17 cellular contexts compared by ENCODE assay signal in genomic region chr10:122421747-122422146, GRCh38. TPM values are rescaled to one million over a fixed set of nuclear protein-coding genes. Genes with fewer than 3 reads are reported as not detected.
DNase-seq lines count a peak whose midpoint lies in the region; ATAC-seq and TF ChIP-seq lines count a peak whose summit lies in the region.
"Had no signal": no experiment of that assay in that cellular context is flagged by ENCODE, and none has a peak within 500 bp of the region (broad histone marks: within the 10 kb centered on the region; RNA-seq: fewer than 3 reads in every experiment).

No MANE protein-coding gene starts in this region.

- no peak overlapping the region for H3K4me3 Mint-ChIP-seq in activated CD8-positive, alpha-beta memory T cell treated with anti-CD3 and anti-CD28 coated beads, Interleukin-2, amount 10 ng/mL, durations not matched to agents 7 days and 5 days
- H3K4me3 Mint-ChIP-seq in osteocyte (ENCODE audit: unreplicated experiment): no peak overlapping the region
- H3K4me3 Mint-ChIP-seq in stimulated activated memory B cell treated with anti-CD40 and anti-IgM and Interleukin-4, amounts not matched to agents 10 μg/mL and 1 μg/mL and 100 μg/mL, for 72 hours: no peak overlapping the region
- H3K4me3 Mint-ChIP-seq: nephron had no signal

- H3K36me3 ChIP-seq in RWPE2 (ENCODE audit: low read depth) (peaks cover 67% of the 10 kb centered on the region), testis (ENCODE audit: low read depth, missing control alignments) (no peaks in the 10 kb centered on the region)

- H3K27me3 Mint-ChIP-seq in activated CD8-positive, alpha-beta memory T cell treated with anti-CD3 and anti-CD28 coated beads, Interleukin-2, amount 10 ng/mL, durations not matched to agents 7 days and 5 days: no peaks in the 10 kb centered on the region
- H3K27me3 Mint-ChIP-seq in osteocyte (ENCODE audit: unreplicated experiment): no peaks in the 10 kb centered on the region
- H3K27me3 Mint-ChIP-seq in stimulated activated memory B cell treated with anti-CD40 and anti-IgM and Interleukin-4, amounts not matched to agents 10 μg/mL and 1 μg/mL and 100 μg/mL, for 72 hours: no peaks in the 10 kb centered on the region

- H3K27ac ChIP-seq in RWPE2 (ENCODE audit: poor library complexity, severe bottlenecking) (peak overlapping the region; percentile 86), dorsolateral prefrontal cortex (peak overlapping the region in 38 of 59 donors; percentile 6 to 84 (median 61)), testis (no peak overlapping the region)
- H3K27ac ChIP-seq: psoas muscle, vagina had no signal

- no peaks in the 10 kb centered on the region for H3K9me3 ChIP-seq in RWPE2 (ENCODE audit: severe bottlenecking)
- H3K9me3 ChIP-seq in testis: no peaks in the 10 kb centered on the region
- H3K9me3 ChIP-seq: psoas muscle, vagina had no signal

- CTCF ChIA-PET in activated CD8-positive, alpha-beta memory T cell treated with anti-CD3 and anti-CD28 coated beads, Interleukin-2, amount 10 ng/mL, durations not matched to agents 7 days and 5 days (lab: Charles Lee): interaction anchor here (0.6 to 3.2 kb wide), 3 partner anchors 17 to 79 kb away, joined by 3 to 9 read pairs (median 5); partner anchors contain the start of gene PLEKHA1

- TF ChIP-seq POLR2A in testis (IDR thresholded peaks at IDR 0.05): no peak

- H3K36me3 Mint-ChIP-seq in activated CD8-positive, alpha-beta memory T cell treated with anti-CD3 and anti-CD28 coated beads, Interleukin-2, amount 10 ng/mL, durations not matched to agents 7 days and 5 days: peaks cover 13% of the 10 kb centered on the region
- peaks cover 58% of the 10 kb centered on the region for H3K36me3 Mint-ChIP-seq in osteocyte (ENCODE audit: unreplicated experiment)
- H3K36me3 Mint-ChIP-seq in stimulated activated memory B cell treated with anti-CD40 and anti-IgM and Interleukin-4, amounts not matched to agents 10 μg/mL and 1 μg/mL and 100 μg/mL, for 72 hours: peaks cover 23% of the 10 kb centered on the region

- peaks cover 32% of the 10 kb centered on the region for H3K4me1 Mint-ChIP-seq in activated CD8-positive, alpha-beta memory T cell treated with anti-CD3 and anti-CD28 coated beads, Interleukin-2, amount 10 ng/mL, durations not matched to agents 7 days and 5 days
- H3K4me1 Mint-ChIP-seq in osteocyte (ENCODE audit: unreplicated experiment): peaks cover 40% of the 10 kb centered on the region
- H3K4me1 Mint-ChIP-seq in stimulated activated memory B cell treated with anti-CD40 and anti-IgM and Interleukin-4, amounts not matched to agents 10 μg/mL and 1 μg/mL and 100 μg/mL, for 72 hours: peaks cover 1% of the 10 kb centered on the region

- H3K9me3 Mint-ChIP-seq in activated CD8-positive, alpha-beta memory T cell treated with anti-CD3 and anti-CD28 coated beads, Interleukin-2, amount 10 ng/mL, durations not matched to agents 7 days and 5 days (ENCODE audit: low read depth): no peaks in the 10 kb centered on the region
- no peaks in the 10 kb centered on the region for H3K9me3 Mint-ChIP-seq in osteocyte (ENCODE audit: unreplicated experiment)
- peaks cover 3% of the 10 kb centered on the region for H3K9me3 Mint-ChIP-seq in stimulated activated memory B cell treated with anti-CD40 and anti-IgM and Interleukin-4, amounts not matched to agents 10 μg/mL and 1 μg/mL and 100 μg/mL, for 72 hours
- H3K9me3 Mint-ChIP-seq: nephron had no signal

- TF ChIP-seq CTCF in RWPE2 (IDR thresholded peaks at IDR 0.05; ENCODE audit: poor library complexity, severe bottlenecking) (no peak), dorsolateral prefrontal cortex (IDR thresholded peaks at IDR 0.05 in 54 of 56, conservative IDR thresholded peaks at IDR 0.05 in 2 of 56; ENCODE audit: low read depth in 1 of 56, partially characterized antibody in 56 of 56) (no peak), osteocyte (IDR thresholded peaks at IDR 0.05) (no peak), testis (IDR thresholded peaks at IDR 0.05) (no peak)

- intact Hi-C loops in dorsolateral prefrontal cortex (cut with DNase I) (no loop called here), testis (cut with DNase I; ENCODE audit: low total_unique reads) (no loop called here)

- peak overlapping the region; percentile 45 for H3K27ac Mint-ChIP-seq in activated CD8-positive, alpha-beta memory T cell treated with anti-CD3 and anti-CD28 coated beads, Interleukin-2, amount 10 ng/mL, durations not matched to agents 7 days and 5 days
- H3K27ac Mint-ChIP-seq in osteocyte (ENCODE audit: unreplicated experiment): peak overlapping the region; percentile 35
- no peak overlapping the region for H3K27ac Mint-ChIP-seq in stimulated activated memory B cell treated with anti-CD40 and anti-IgM and Interleukin-4, amounts not matched to agents 10 μg/mL and 1 μg/mL and 100 μg/mL, for 72 hours
- H3K27ac Mint-ChIP-seq: nephron had no signal

- H3K4me1 ChIP-seq in RWPE2 (ENCODE audit: insufficient read depth, poor library complexity, severe bottlenecking) (peaks cover 25% of the 10 kb centered on the region), testis (no peaks in the 10 kb centered on the region)
- H3K4me1 ChIP-seq: psoas muscle had no signal

- H3K27me3 ChIP-seq in RWPE2 (ENCODE audit: insufficient read depth, poor library complexity, severe bottlenecking) (no peaks in the 10 kb centered on the region), dorsolateral prefrontal cortex (no peaks in the 10 kb centered on the region), testis (no peaks in the 10 kb centered on the region)
- H3K27me3 ChIP-seq: vagina had no signal

- ATAC-seq in activated CD8-positive, alpha-beta memory T cell treated with anti-CD3 and anti-CD28 coated beads, Interleukin-2, amount 10 ng/mL, durations not matched to agents 7 days and 5 days: no peak
- ATAC-seq in RWPE2 (ENCODE audit: low read depth): no peak
- no peak for ATAC-seq in stimulated activated memory B cell treated with anti-CD40 and anti-IgM and Interleukin-4, amounts not matched to agents 10 μg/mL and 1 μg/mL and 100 μg/mL, for 72 hours
- ATAC-seq in HG02571 (IDR thresholded peaks at IDR 0.05; ENCODE audit: unreplicated experiment): no peak
- ATAC-seq: K562, psoas muscle had no signal

- no peak for DNase-seq in activated CD8-positive, alpha-beta memory T cell treated with anti-CD3 and anti-CD28 coated beads, Interleukin-2, amount 10 ng/mL, durations not matched to agents 7 days and 5 days
- no peak for DNase-seq in activated CD8-positive, alpha-beta memory T cell treated with anti-CD3 and anti-CD28 coated beads, Interleukin-2, amount 50 U/mL, for 48 hours
- DNase-seq in RWPE2 (ENCODE audit: low spot score): no peak
- DNase-seq in dorsolateral prefrontal cortex: no peak
- DNase-seq in osteocyte (ENCODE audit: extremely low spot score, unreplicated experiment): no peak
- DNase-seq in testis: no peak
- DNase-seq: cerebellar nuclear complex, NCI-H1105 treated with DMSO at 0.1 percent for 48 hours, psoas muscle, T-helper 1 cell had no signal

- H3K4me3 ChIP-seq in RWPE2 (ENCODE audit: severe bottlenecking) (no peak overlapping the region), dorsolateral prefrontal cortex (no peak overlapping the region), testis (no peak overlapping the region)
- H3K4me3 ChIP-seq: K562, lung, psoas muscle, vagina had no signal

RNA-seq across cellular contexts. Expression of gene ARMS2, which starts 32.7 kb away (rescaled TPM):
- not detected for total RNA-seq in activated CD8-positive, alpha-beta memory T cell treated with anti-CD3 and anti-CD28 coated beads, Interleukin-2, amount 10 ng/mL, durations not matched to agents 7 days and 5 days
- 1 to 10 TPM in 1 of 120 experiments, under 1 TPM in 8, not detected in 111; 0.63 to 2.1 (median 0.83) TPM for total RNA-seq in dorsolateral prefrontal cortex
- total RNA-seq in osteocyte: not detected in 2 replicates
- 1 to 10 TPM in 1 of 2 donors, not detected in 1; 1.4 TPM for total RNA-seq in testis
- 2.3 TPM for polyA plus RNA-seq in testis (ENCODE audit: insufficient read depth, low read depth, low replicate concordance)
- total RNA-seq: K562, lung, psoas muscle, RPMI7951, vagina had no signal
- polyA plus RNA-seq: K562, lung had no signal

RNA-seq across cellular contexts. Expression of gene HTRA1, which starts 39.6 kb away (rescaled TPM):
- total RNA-seq in activated CD8-positive, alpha-beta memory T cell treated with anti-CD3 and anti-CD28 coated beads, Interleukin-2, amount 10 ng/mL, durations not matched to agents 7 days and 5 days: not detected
- total RNA-seq in dorsolateral prefrontal cortex (100 to 1,000 TPM; 154 to 492 (median 263) TPM), osteocyte (1,546 and 1,638 TPM in 2 replicates), testis (10 to 100 TPM; 21.3 to 27.3 TPM)
- 105 TPM for polyA plus RNA-seq in testis (ENCODE audit: insufficient read depth, low read depth, low replicate concordance)

RNA-seq across cellular contexts. Expression of gene PLEKHA1, which starts 47.2 kb away (rescaled TPM):
- 1 to 10 TPM; 5.3 to 7.2 TPM for total RNA-seq in activated CD8-positive, alpha-beta memory T cell treated with anti-CD3 and anti-CD28 coated beads, Interleukin-2, amount 10 ng/mL, durations not matched to agents 7 days and 5 days
- total RNA-seq in dorsolateral prefrontal cortex (100 to 1,000 TPM in 89 of 120 experiments, 10 to 100 TPM in 31; 60.2 to 156 (median 112) TPM), osteocyte (62.8 and 66.9 TPM in 2 replicates), testis (10 to 100 TPM; 27.6 to 35.7 TPM)
- polyA plus RNA-seq in testis (ENCODE audit: insufficient read depth, low read depth, low replicate concordance): 66.6 TPM

Comparison
In these comparisons a context has a peak if more than half of its experiments do, and no peak if none do; other contexts are left out.
1. H3K27ac ChIP-seq: peak in RWPE2 (single experiment) and dorsolateral prefrontal cortex (38 of 59); none in testis (0 of 2).
2. RNA of gene HTRA1, which starts 39.6 kb away (total RNA-seq): 1,546 to 1,638 TPM in osteocyte, 154 to 492 TPM in dorsolateral prefrontal cortex and 21.3 to 27.3 TPM in testis; not detected in activated CD8-positive, alpha-beta memory T cell treated with anti-CD3 and anti-CD28 coated beads, Interleukin-2, amount 10 ng/mL, durations not matched to agents 7 days and 5 days; every median in the first group is over 10 times any median in the second.